ENCODE assay signal across 15 cellular contexts in genomic region chr2:70145851-70146739, GRCh38. TPM values are rescaled to one million over a fixed set of nuclear protein-coding genes. Genes with fewer than 3 reads are reported as not detected.
DNase-seq lines count a peak whose midpoint lies in the region; ATAC-seq and TF ChIP-seq lines count a peak whose summit lies in the region.
"Had no signal": no experiment of that assay in that cellular context is flagged by ENCODE, and none has a peak within 500 bp of the region (broad histone marks: within the 10 kb centered on the region; RNA-seq: fewer than 3 reads in every experiment).

No MANE protein-coding gene starts in this region.

- DNase-seq in MCF 10A (ENCODE audit: unreplicated experiment) (no peak), breast epithelium (ENCODE audit: low spot score in 2 of 2) (no peak), WTC11 (ENCODE audit: low spot score) (no peak), endothelial cell (ENCODE audit: low spot score) (no peak), right cardiac atrium (no peak), NCI-H345 (lab: John Stamatoyannopoulos, UW) (no peak)
- peak; percentile 34 for DNase-seq in stimulated activated naive B cell treated with anti-CD40 and anti-IgM and Interleukin-4, amounts not matched to agents 10 μg/mL and 1 μg/mL and 100 μg/mL, for 72 hours
- DNase-seq: DMS153, GOT3, left lung, MG63, NCI-H187, NCI-H524 treated with DMSO at 0.1 percent for 48 hours had no signal

- ATAC-seq in WTC11 (no peak), right cardiac atrium (no peak), HG02588 (IDR thresholded peaks at IDR 0.05; ENCODE audit: unreplicated experiment) (no peak)
- ATAC-seq in stimulated activated naive B cell treated with anti-CD40 and anti-IgM and Interleukin-4, amounts not matched to agents 10 μg/mL and 1 μg/mL and 100 μg/mL, for 72 hours (replicated peaks), result no peak
- ATAC-seq: left lung had no signal

- H3K4me1 Mint-ChIP-seq in MCF 10A (ENCODE audit: insufficient read depth, unreplicated experiment) (peaks cover 19% of the 10 kb centered on the region), WTC11 (peaks cover 19% of the 10 kb centered on the region), endothelial cell (ENCODE audit: unreplicated experiment) (peaks cover 12% of the 10 kb centered on the region)
- H3K4me1 Mint-ChIP-seq in stimulated activated naive B cell treated with anti-CD40 and anti-IgM and Interleukin-4, amounts not matched to agents 10 μg/mL and 1 μg/mL and 100 μg/mL, for 72 hours, result peaks cover 29 to 49% of the 10 kb centered on the region in 2 donors

- TF ChIP-seq POLR2A in breast epithelium (IDR thresholded peaks at IDR 0.05), result no peak

- TF ChIP-seq CTCF in MCF 10A (IDR thresholded peaks at IDR 0.05; ENCODE audit: unreplicated experiment) (no peak), breast epithelium (IDR thresholded peaks at IDR 0.05) (no peak), WTC11 (IDR thresholded peaks at IDR 0.05) (no peak), endothelial cell (IDR thresholded peaks at IDR 0.05; ENCODE audit: unreplicated experiment) (no peak)

- WGBS in right cardiac atrium, result 75% methylated on average over 9 of the region's 9 CpGs

- intact Hi-C loops in MCF 10A (cut with micrococcal nuclease) (no loop called here), breast epithelium (cut with DNase I; ENCODE audit: low total_unique reads) (no loop called here), right cardiac atrium (cut with DNase I) (no loop called here)

- no peaks in the 10 kb centered on the region for H3K36me3 ChIP-seq in breast epithelium

- no peak overlapping the region for H3K27ac ChIP-seq in breast epithelium
- H3K27ac ChIP-seq in right cardiac atrium (ENCODE audit: low read length), result no peak overlapping the region
- H3K27ac ChIP-seq: left lung, SK-N-MC had no signal

- H3K36me3 Mint-ChIP-seq in MCF 10A (ENCODE audit: insufficient read depth, unreplicated experiment) (peaks cover 10% of the 10 kb centered on the region), WTC11 (peaks cover 20% of the 10 kb centered on the region), endothelial cell (ENCODE audit: low read depth, unreplicated experiment) (peaks cover 19% of the 10 kb centered on the region)
- peaks cover 21 to 26% of the 10 kb centered on the region in 2 donors for H3K36me3 Mint-ChIP-seq in stimulated activated naive B cell treated with anti-CD40 and anti-IgM and Interleukin-4, amounts not matched to agents 10 μg/mL and 1 μg/mL and 100 μg/mL, for 72 hours

- POLR2A ChIA-PET in MCF 10A (lab: Yijun Ruan, JAX) (interaction anchor here (1.1 to 16.1 kb wide), 5 partner anchors 13 to 232 kb away, joined by 3 to 328 read pairs (median 26); partner anchors contain the start of genes C2orf42, MXD1 and PCBP1), WTC11 (lab: Charles Lee) (interaction anchor here (0.6 kb wide), 1 partner anchor 66 kb away, joined by 3 read pairs; no protein-coding TSS in a partner anchor)

- H3K27me3 ChIP-seq in breast epithelium (no peaks in the 10 kb centered on the region), right cardiac atrium (ENCODE audit: control insufficient read depth, insufficient read depth) (no peaks in the 10 kb centered on the region)
- H3K27me3 ChIP-seq: left lung, MG63 had no signal

- CTCF ChIA-PET in MCF 10A (lab: Yijun Ruan, JAX) (interaction anchor here (1.0 kb wide), 2 partner anchors 75 to 232 kb away, joined by 3 to 4 read pairs; no protein-coding TSS in a partner anchor), WTC11 (lab: Charles Lee) (no interaction called here)

- peak overlapping the region; percentile 36 for H3K27ac Mint-ChIP-seq in MCF 10A (ENCODE audit: low read depth, unreplicated experiment)
- peak overlapping the region; percentile 59 for H3K27ac Mint-ChIP-seq in WTC11
- H3K27ac Mint-ChIP-seq in endothelial cell (ENCODE audit: unreplicated experiment), result peak overlapping the region; percentile 61
- H3K27ac Mint-ChIP-seq in stimulated activated naive B cell treated with anti-CD40 and anti-IgM and Interleukin-4, amounts not matched to agents 10 μg/mL and 1 μg/mL and 100 μg/mL, for 72 hours, result peak overlapping the region; percentile 37

- no peak overlapping the region for H3K4me3 ChIP-seq in breast epithelium
- no peak overlapping the region for H3K4me3 ChIP-seq in right cardiac atrium (ENCODE audit: low read length)
- H3K4me3 ChIP-seq: left lung, MG63, SK-N-MC had no signal

- H3K4me3 Mint-ChIP-seq in MCF 10A (ENCODE audit: unreplicated experiment), result no peak overlapping the region
- no peak overlapping the region for H3K4me3 Mint-ChIP-seq in WTC11
- peak overlapping the region; percentile 26 for H3K4me3 Mint-ChIP-seq in endothelial cell (ENCODE audit: unreplicated experiment)
- H3K4me3 Mint-ChIP-seq in stimulated activated naive B cell treated with anti-CD40 and anti-IgM and Interleukin-4, amounts not matched to agents 10 μg/mL and 1 μg/mL and 100 μg/mL, for 72 hours, result peak overlapping the region; percentile 0 to 7

- BruUV-seq in MCF 10A (replicated peaks; lab: Mats Ljungman, UMichigan), result no TSS peak

- no peaks in the 10 kb centered on the region for H3K9me3 ChIP-seq in breast epithelium
- no peaks in the 10 kb centered on the region for H3K9me3 ChIP-seq in right cardiac atrium (ENCODE audit: control insufficient read depth, low read length)
- H3K9me3 ChIP-seq: left lung, MG63 had no signal

- H3K9me3 Mint-ChIP-seq in MCF 10A (ENCODE audit: unreplicated experiment) (no peaks in the 10 kb centered on the region), WTC11 (peaks cover 10% of the 10 kb centered on the region), endothelial cell (ENCODE audit: unreplicated experiment) (no peaks in the 10 kb centered on the region)
- no peaks in the 10 kb centered on the region for H3K9me3 Mint-ChIP-seq in stimulated activated naive B cell treated with anti-CD40 and anti-IgM and Interleukin-4, amounts not matched to agents 10 μg/mL and 1 μg/mL and 100 μg/mL, for 72 hours

- H3K4me1 ChIP-seq in breast epithelium, result peaks cover 5 to 6% of the 10 kb centered on the region in 2 donors
- H3K4me1 ChIP-seq in right cardiac atrium (ENCODE audit: control insufficient read depth, insufficient read depth, low read length), result peaks cover 3% of the 10 kb centered on the region

- H3K27me3 Mint-ChIP-seq in MCF 10A (ENCODE audit: insufficient read depth, unreplicated experiment), result no peaks in the 10 kb centered on the region
- no peaks in the 10 kb centered on the region for H3K27me3 Mint-ChIP-seq in WTC11 (ENCODE audit: low read depth)
- H3K27me3 Mint-ChIP-seq in endothelial cell (ENCODE audit: unreplicated experiment), result peaks cover 13% of the 10 kb centered on the region
- no peaks in the 10 kb centered on the region for H3K27me3 Mint-ChIP-seq in stimulated activated naive B cell treated with anti-CD40 and anti-IgM and Interleukin-4, amounts not matched to agents 10 μg/mL and 1 μg/mL and 100 μg/mL, for 72 hours

TF ChIP-seq in WTC11, 78 proteins besides CTCF, POLR2A, EP300 and RAD21 (continues in another document):
- TF ChIP-seq ZNF121 (CRISPR knock-in tag; IDR thresholded peaks at IDR 0.05) (no peak), ZNF671 (CRISPR knock-in tag; IDR thresholded peaks at IDR 0.05) (no peak), KAT7 (CRISPR knock-in tag; IDR thresholded peaks at IDR 0.05; ENCODE audit: borderline replicate concordance) (no peak), ZBTB21 (CRISPR knock-in tag; IDR thresholded peaks at IDR 0.05; ENCODE audit: borderline replicate concordance) (no peak), GRHL2 (CRISPR knock-in tag; IDR thresholded peaks at IDR 0.05; ENCODE audit: insufficient replicate concordance, severe bottlenecking) (no peak), USF2 (CRISPR knock-in tag; IDR thresholded peaks at IDR 0.05) (no peak), ETV6 (CRISPR knock-in tag; IDR thresholded peaks at IDR 0.05) (no peak), NFYB (CRISPR knock-in tag; conservative IDR thresholded peaks at IDR 0.05; ENCODE audit: low read depth) (no peak), MXD4 (CRISPR knock-in tag; IDR thresholded peaks at IDR 0.05; ENCODE audit: borderline replicate concordance) (no peak), SMAD3 (CRISPR knock-in tag; IDR thresholded peaks at IDR 0.05; ENCODE audit: borderline replicate concordance) (no peak)
- TF ChIP-seq, protein P1, sequence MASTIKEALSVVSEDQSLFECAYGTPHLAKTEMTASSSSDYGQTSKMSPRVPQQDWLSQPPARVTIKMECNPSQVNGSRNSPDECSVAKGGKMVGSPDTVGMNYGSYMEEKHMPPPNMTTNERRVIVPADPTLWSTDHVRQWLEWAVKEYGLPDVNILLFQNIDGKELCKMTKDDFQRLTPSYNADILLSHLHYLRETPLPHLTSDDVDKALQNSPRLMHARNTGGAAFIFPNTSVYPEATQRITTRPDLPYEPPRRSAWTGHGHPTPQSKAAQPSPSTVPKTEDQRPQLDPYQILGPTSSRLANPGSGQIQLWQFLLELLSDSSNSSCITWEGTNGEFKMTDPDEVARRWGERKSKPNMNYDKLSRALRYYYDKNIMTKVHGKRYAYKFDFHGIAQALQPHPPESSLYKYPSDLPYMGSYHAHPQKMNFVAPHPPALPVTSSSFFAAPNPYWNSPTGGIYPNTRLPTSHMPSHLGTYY (CRISPR knock-in tag; IDR thresholded peaks at IDR 0.05), result no peak

RNA-seq across cellular contexts. Expression of gene C2orf42, which starts 44.7 kb away (rescaled TPM):
- total RNA-seq in MCF 10A (2022) (17.6 and 28.5 TPM in 2 replicates), breast epithelium (10 to 100 TPM; 18.7 to 30.0 (median 20.3) TPM), WTC11 (2021) (6.8 to 13.1 TPM (median 10.2 TPM) in 3 replicates), endothelial cell (ENCODE audit: unreplicated experiment) (15.0 TPM), right cardiac atrium (10 to 100 TPM; 12.5 to 14.4 (median 13.4) TPM)
- 4.1 TPM for polyA plus RNA-seq in right cardiac atrium

RNA-seq across cellular contexts. Expression of gene PCBP1, which starts 58.8 kb away (rescaled TPM):
- total RNA-seq in MCF 10A (2022) (259 and 277 TPM in 2 replicates), breast epithelium (100 to 1,000 TPM; 121 to 210 (median 145) TPM), WTC11 (2021) (489 to 528 TPM (median 518 TPM) in 3 replicates), endothelial cell (ENCODE audit: unreplicated experiment) (302 TPM), right cardiac atrium (100 to 1,000 TPM; 233 to 259 (median 239) TPM)
- polyA plus RNA-seq in right cardiac atrium, result 280 TPM

Comparison
In these comparisons a context has a peak if more than half of its experiments do, and no peak if none do; other contexts are left out.
1. H3K4me3 Mint-ChIP-seq: peak in endothelial cell (single experiment) and stimulated activated naive B cell treated with anti-CD40 and anti-IgM and Interleukin-4, amounts not matched to agents 10 μg/mL and 1 μg/mL and 100 μg/mL, for 72 hours (2 of 2); none in MCF 10A (single experiment) and WTC11 (single experiment).
2. Peak in every context shown above with its lines, with median percentiles within 50 percentile points of each other: H3K27ac Mint-ChIP-seq.